36 cellular contexts compared by ENCODE assay signal in the genomic region with DNA sequence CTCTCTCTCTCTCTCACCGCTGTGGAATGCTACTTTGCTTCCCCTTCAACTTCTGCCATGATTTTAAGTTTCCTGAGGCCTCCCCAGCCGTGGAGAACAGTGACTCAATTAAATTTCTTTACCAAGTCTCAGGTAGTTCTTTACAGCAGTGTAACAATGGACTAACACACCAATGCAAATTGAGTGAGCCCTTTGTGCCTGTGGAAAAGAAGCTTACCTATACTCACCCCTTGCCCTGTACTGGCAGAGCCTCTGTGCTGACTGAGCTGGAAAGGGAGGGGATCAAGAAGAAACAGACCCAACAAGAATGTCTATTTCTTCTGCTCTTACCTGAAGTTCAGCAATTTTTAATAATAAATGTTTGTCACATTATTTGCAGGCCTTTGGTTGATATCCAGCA.
"Had no signal": no experiment of that assay in that cellular context is flagged by ENCODE, and none has a peak within 500 bp of the region (broad histone marks: within the 10 kb centered on the region; RNA-seq: fewer than 3 reads in every experiment).

No MANE protein-coding gene starts in this region.

- H3K4me1 Mint-ChIP-seq: activated CD4-positive, alpha-beta memory T cell treated with anti-CD3 and anti-CD28 coated beads, Interleukin-2, amount 10 ng/mL, durations not matched to agents 7 days and 5 days; activated CD8-positive, alpha-beta memory T cell treated with anti-CD3 and anti-CD28 coated beads, Interleukin-2, amount 10 ng/mL, durations not matched to agents 7 days and 5 days; activated naive CD4-positive, alpha-beta T cell treated with anti-CD3 and anti-CD28 coated beads, Interleukin-2, amount 10 ng/mL, durations not matched to agents 7 days and 5 days; activated naive CD8-positive, alpha-beta T cell treated with anti-CD3 and anti-CD28 coated beads, Interleukin-2, amount 50 U/mL, for 24 hours; brain had no signal

- H3K4me1 ChIP-seq: Peyer's patch had no signal

- H3K27ac ChIP-seq: Peyer's patch, RWPE1, VCaP had no signal

- H3K9me3 ChIP-seq: Peyer's patch had no signal

- H3K4me3 Mint-ChIP-seq: activated CD4-positive, alpha-beta memory T cell treated with anti-CD3 and anti-CD28 coated beads, Interleukin-2, amount 10 ng/mL, durations not matched to agents 7 days and 5 days; activated CD8-positive, alpha-beta memory T cell treated with anti-CD3 and anti-CD28 coated beads, Interleukin-2, amount 10 ng/mL, durations not matched to agents 7 days and 5 days; activated naive CD4-positive, alpha-beta T cell treated with anti-CD3 and anti-CD28 coated beads, Interleukin-2, amount 10 ng/mL, durations not matched to agents 7 days and 5 days; activated naive CD8-positive, alpha-beta T cell; activated naive CD8-positive, alpha-beta T cell treated with anti-CD3 and anti-CD28 coated beads, Interleukin-2, amount 50 U/mL, for 24 hours; brain had no signal

- H3K27ac Mint-ChIP-seq: activated CD4-positive, alpha-beta memory T cell treated with anti-CD3 and anti-CD28 coated beads, Interleukin-2, amount 10 ng/mL, durations not matched to agents 7 days and 5 days; activated CD8-positive, alpha-beta memory T cell treated with anti-CD3 and anti-CD28 coated beads, Interleukin-2, amount 10 ng/mL, durations not matched to agents 7 days and 5 days; activated naive CD4-positive, alpha-beta T cell treated with anti-CD3 and anti-CD28 coated beads, Interleukin-2, amount 10 ng/mL, durations not matched to agents 7 days and 5 days; activated naive CD8-positive, alpha-beta T cell; activated naive CD8-positive, alpha-beta T cell treated with anti-CD3 and anti-CD28 coated beads, Interleukin-2, amount 50 U/mL, for 24 hours; brain had no signal

- H3K27me3 ChIP-seq: Peyer's patch had no signal

- H3K36me3 Mint-ChIP-seq: activated CD8-positive, alpha-beta memory T cell treated with anti-CD3 and anti-CD28 coated beads, Interleukin-2, amount 10 ng/mL, durations not matched to agents 7 days and 5 days; activated naive CD4-positive, alpha-beta T cell treated with anti-CD3 and anti-CD28 coated beads, Interleukin-2, amount 10 ng/mL, durations not matched to agents 7 days and 5 days; activated naive CD8-positive, alpha-beta T cell; brain had no signal

- H3K9me3 Mint-ChIP-seq: activated naive CD4-positive, alpha-beta T cell treated with anti-CD3 and anti-CD28 coated beads, Interleukin-2, amount 10 ng/mL, durations not matched to agents 7 days and 5 days; activated naive CD8-positive, alpha-beta T cell treated with anti-CD3 and anti-CD28 coated beads, Interleukin-2, amount 50 U/mL, for 24 hours; brain had no signal

- H3K36me3 ChIP-seq: Peyer's patch had no signal

- ATAC-seq: activated CD8-positive, alpha-beta memory T cell treated with anti-CD3 and anti-CD28 coated beads, Interleukin-2, amount 10 ng/mL, durations not matched to agents 7 days and 5 days; activated naive CD8-positive, alpha-beta T cell treated with anti-CD3 and anti-CD28 coated beads, Interleukin-2, amount 50 U/mL, for 24 hours; PC-3; Right ventricle myocardium inferior had no signal

- H3K4me3 ChIP-seq: Peyer's patch had no signal

- DNase-seq: activated CD4-positive, alpha-beta memory T cell treated with anti-CD3 and anti-CD28 coated beads, Interleukin-2, amount 10 ng/mL, durations not matched to agents 7 days and 5 days; activated CD4-positive, alpha-beta T cell treated with anti-CD3 and anti-CD28 coated beads for 1 hour; activated CD4-positive, alpha-beta T cell treated with anti-CD3 and anti-CD28 coated beads for 48 hours; activated CD4-positive, CD25-positive, alpha-beta regulatory T cell; activated CD8-positive, alpha-beta memory T cell treated with anti-CD3 and anti-CD28 coated beads for 24 hours; activated CD8-positive, alpha-beta memory T cell treated with anti-CD3 and anti-CD28 coated beads, Interleukin-2, amount 10 ng/mL, durations not matched to agents 7 days and 5 days; activated CD8-positive, alpha-beta memory T cell treated with anti-CD3 and anti-CD28 coated beads, Interleukin-2, amount 50 U/mL, for 48 hours; activated effector memory CD4-positive, alpha-beta T cell treated with Interleukin-2 at 50 U/mL for 16 hours; activated naive CD4-positive, alpha-beta T cell treated with anti-CD3 and anti-CD28 coated beads, Interleukin-2, amount 10 ng/mL, durations not matched to agents 7 days and 5 days; activated naive CD8-positive, alpha-beta T cell treated with anti-CD3 and anti-CD28 coated beads, Interleukin-2, amount 50 U/mL, for 24 hours; activated T-cell treated with anti-CD3 and anti-CD28 coated beads, Interleukin-2, amount 50 U/mL, for 48 hours; anterior cingulate cortex; caudate nucleus; cerebellar nuclear complex; Karpas-422; NCI-H1048; NCI-H1105 treated with DMSO at 0.1 percent for 48 hours; NCI-H1436; NCI-H1694; NCI-H1930; NCI-H2081 treated with DMSO at 0.1 percent for 48 hours; NCI-H226; NCI-H446 treated with DMSO at 0.1 percent for 48 hours; NCI-H524; NCI-H69; PC-3; Peyer's patch; SW 1271; T-helper 1 cell; T-helper 2 cell; T-helper 9 cell had no signal

- H3K27me3 Mint-ChIP-seq: activated CD4-positive, alpha-beta memory T cell treated with anti-CD3 and anti-CD28 coated beads, Interleukin-2, amount 10 ng/mL, durations not matched to agents 7 days and 5 days; activated CD8-positive, alpha-beta memory T cell treated with anti-CD3 and anti-CD28 coated beads, Interleukin-2, amount 10 ng/mL, durations not matched to agents 7 days and 5 days; activated naive CD4-positive, alpha-beta T cell treated with anti-CD3 and anti-CD28 coated beads, Interleukin-2, amount 10 ng/mL, durations not matched to agents 7 days and 5 days; activated naive CD8-positive, alpha-beta T cell; activated naive CD8-positive, alpha-beta T cell treated with anti-CD3 and anti-CD28 coated beads, Interleukin-2, amount 50 U/mL, for 24 hours; brain had no signal
